Comparison of ENCODE assay signal across 10 cellular contexts in the genomic region with DNA sequence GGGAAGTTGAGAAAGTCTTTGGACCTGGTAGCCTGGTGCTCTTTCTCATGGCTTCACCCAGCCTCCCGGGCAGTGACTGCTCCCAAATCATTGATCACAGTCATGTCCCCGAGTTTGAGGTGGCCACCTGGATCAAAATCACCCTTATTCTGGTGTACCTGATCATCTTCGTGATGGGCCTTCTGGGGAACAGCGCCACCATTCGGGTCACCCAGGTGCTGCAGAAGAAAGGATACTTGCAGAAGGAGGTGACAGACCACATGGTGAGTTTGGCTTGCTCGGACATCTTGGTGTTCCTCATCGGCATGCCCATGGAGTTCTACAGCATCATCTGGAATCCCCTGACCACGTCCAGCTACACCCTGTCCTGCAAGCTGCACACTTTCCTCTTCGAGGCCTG. TPM values are rescaled to one million over a fixed set of nuclear protein-coding genes. Genes with fewer than 3 reads are reported as not detected.
A peak's percentile ranks its signal among the peaks of the same experiment; 100 is the strongest.
DNase-seq lines count a peak whose midpoint lies in the region; ATAC-seq and TF ChIP-seq lines count a peak whose summit lies in the region.
"Had no signal": no experiment of that assay in that cellular context is flagged by ENCODE, and none has a peak within 500 bp of the region (broad histone marks: within the 10 kb centered on the region; RNA-seq: fewer than 3 reads in every experiment).

No MANE protein-coding gene starts in this region.

- H4K91ac ChIP-seq in IMR-90 (ENCODE audit: insufficient read depth, low read depth, low read length) = peak overlapping the region; percentile 80

- peaks cover 11% of the 10 kb centered on the region for H3K9me1 ChIP-seq in IMR-90 (ENCODE audit: insufficient read depth, low read length)

- TF ChIP-seq CTCF in IMR-90 (conservative IDR thresholded peaks at IDR 0.05; ENCODE audit: low read depth, low read length) (no peak), mammary epithelial cell (conservative IDR thresholded peaks at IDR 0.05 in 1 of 2, IDR thresholded peaks at IDR 0.05 in 1 of 2; ENCODE audit: extremely low read depth in 1 of 2, insufficient read depth in 1 of 2, low read depth in 1 of 2, low read length in 2 of 2) (peak; percentile 52 to 58), liver (IDR thresholded peaks at IDR 0.05; ENCODE audit: low read depth, low read length, missing input control) (no peak), transverse colon (IDR thresholded peaks at IDR 0.05) (peak in 2 of 5 experiments; percentile 26 to 27)

- TF ChIP-seq EP300 in transverse colon (IDR thresholded peaks at IDR 0.05; ENCODE audit: low read depth) = no peak

- H3K27ac ChIP-seq in IMR-90 (ENCODE audit: insufficient read depth, low read length) = no peak overlapping the region; the same call in 1 of the 2 replicates
- H3K27ac ChIP-seq in mammary epithelial cell (ENCODE audit: insufficient read depth, low read depth, low read length) = peak overlapping the region; percentile 60
- H3K27ac ChIP-seq in liver (ENCODE audit: low read depth in 1 of 2, low read length in 2 of 2) = peak overlapping the region; percentile 86 to 93
- H3K27ac ChIP-seq in transverse colon = peak overlapping the region; percentile 86 to 94 (median 92)

- dilution Hi-C loops in IMR-90 (cut with HindIII; ENCODE audit: low sequenced_read_pairs, unreplicated experiment) = no loop called here
- dilution Hi-C loops in mammary epithelial cell (cut with HindIII; ENCODE audit: low sequenced_read_pairs) = no loop called here

- H3K4me3 ChIP-seq in IMR-90 (ENCODE audit: insufficient read depth, low read depth, low read length) (no peak overlapping the region), mammary epithelial cell (replicated peaks in 1 of 3; ENCODE audit: insufficient read depth in 1 of 3, low read depth in 2 of 3, low read length in 3 of 3) (peak overlapping the region; percentile 27 to 73 (median 37)), liver (ENCODE audit: low read depth in 1 of 3, low read length in 3 of 3) (peak overlapping the region; percentile 11 to 91 (median 75)), transverse colon (peak overlapping the region in 3 of 4 donors; percentile 46 to 59 (median 51))

- POLR2A ChIA-PET in IMR-90 (lab: Charles Lee; ENCODE audit: unreplicated experiment) = no interaction called here

- peak overlapping the region; percentile 29 for H3K14ac ChIP-seq in IMR-90 (replicated peaks; ENCODE audit: low read depth, low read length)

- 80% methylated on average over 7 of the region's 9 CpGs; no CpG with 5 or more reads in 1 of the 2 experiments for WGBS in IMR-90 (ENCODE audit: extremely low coverage in 2 of 2, insufficient read length in 1 of 2), 2 experiments
- WGBS in mammary epithelial cell (ENCODE audit: low coverage, missing lambda C conversion rate) = 82% methylated on average over 6 of the region's 9 CpGs
- WGBS in liver = 72% methylated on average over 9 of the region's 9 CpGs
- WGBS in transverse colon (ENCODE audit: low coverage in 1 of 2), 2 donors = 62% methylated on average over 9 of the region's 9 CpGs; no CpG with 5 or more reads in 1 of the 2 donors

- H4K20me1 ChIP-seq in IMR-90 (ENCODE audit: insufficient read depth, low read length) (no peaks in the 10 kb centered on the region), mammary epithelial cell (ENCODE audit: insufficient read depth, low read length) (no peaks in the 10 kb centered on the region)

- peak overlapping the region; percentile 57 to 70; a peak in 3 of 4 replicates for H4K8ac ChIP-seq in IMR-90 (ENCODE audit: low read depth in 2 of 2, low read length in 2 of 2)

- H3K36me3 ChIP-seq in IMR-90 (ENCODE audit: control insufficient read depth, insufficient read depth, low read length) (no peaks in the 10 kb centered on the region), mammary epithelial cell (ENCODE audit: insufficient read depth, low read length) (no peaks in the 10 kb centered on the region), liver (ENCODE audit: control insufficient read depth in 4 of 4, insufficient read depth in 3 of 4, low read depth in 1 of 4, low read length in 3 of 4) (no peaks in the 10 kb centered on the region), transverse colon (no peaks in the 10 kb centered on the region)

- in situ Hi-C loops in IMR-90 (cut with MboI; ENCODE audit: low sequenced_read_pairs) = no loop called here
- in situ Hi-C loops in mammary epithelial cell (cut with MboI; ENCODE audit: low sequenced_read_pairs in 2 of 2) = no loop called here
- in situ Hi-C loops in transverse colon (cut with MboI; ENCODE audit: low pct_ligation_motif_present in 1 of 4, low pct_unique_long_range_greater_than_20kb in 1 of 4, low sequenced_read_pairs in 3 of 4) = no loop called here

- peak overlapping the region; percentile 81 for H2AK5ac ChIP-seq in IMR-90 (ENCODE audit: low read depth, low read length)

- peaks cover 0 to 6% of the 10 kb centered on the region in 2 experiments; a peak in 3 of 4 replicates for H3K79me1 ChIP-seq in IMR-90 (ENCODE audit: low read depth in 1 of 2, low read length in 2 of 2)

- no peak for DNase-seq in IMR-90
- no peak for DNase-seq in mammary epithelial cell
- DNase-seq in transverse colon = peak; percentile 52
- DNase-seq in pons (ENCODE audit: low spot score) = no peak
- no peak for DNase-seq in DMS114 treated with DMSO at 0.1 percent for 48 hours (lab: John Stamatoyannopoulos, UW; ENCODE audit: unreplicated experiment)
- DNase-seq in LoVo (ENCODE audit: low spot score) = no peak
- no peak for DNase-seq in activated CD4-positive, alpha-beta T cell treated with anti-CD3 and anti-CD28 coated beads, Interleukin-2, amount 50 U/mL, for 1 hour
- DNase-seq: activated B cell treated with CpG ODN at 0.5 μM for 24 hours; activated naive CD4-positive, alpha-beta T cell treated with anti-CD3 and anti-CD28 coated beads for 36 hours had no signal

- ATAC-seq in IMR-90 (ENCODE audit: low read depth) = no peak

- CTCF ChIA-PET in IMR-90 (lab: Yijun Ruan, JAX) = no interaction called here
- CTCF ChIA-PET in mammary epithelial cell (lab: Charles Lee; ENCODE audit: low non-redundant PET) = no interaction called here

- peaks cover 10% of the 10 kb centered on the region for H3K4me1 ChIP-seq in IMR-90 (ENCODE audit: control insufficient read depth, insufficient read depth, low read length)
- peaks cover 63% of the 10 kb centered on the region for H3K4me1 ChIP-seq in mammary epithelial cell (ENCODE audit: insufficient read depth, low read length)
- H3K4me1 ChIP-seq in liver (ENCODE audit: control insufficient read depth in 4 of 4, insufficient read depth in 4 of 4, low read length in 3 of 4) = peaks cover 6 to 51% (median 29%) of the 10 kb centered on the region in 4 donors
- peaks cover 0 to 26% (median 14%) of the 10 kb centered on the region in 4 donors for H3K4me1 ChIP-seq in transverse colon

- peak overlapping the region; percentile 61; the same call in 2 of the 3 replicates for H2BK15ac ChIP-seq in IMR-90 (ENCODE audit: low read depth, low read length)

- no peak overlapping the region for H4K5ac ChIP-seq in IMR-90 (ENCODE audit: low read depth, low read length)

- BruUV-seq in IMR-90 (replicated peaks; lab: Mats Ljungman, UMichigan) = no TSS peak
- BruUV-seq in mammary epithelial cell (replicated peaks; lab: Mats Ljungman, UMichigan) = TSS peak; percentile 37

- H3K9ac ChIP-seq in IMR-90 (ENCODE audit: low read depth, low read length) = no peak overlapping the region
- peak overlapping the region; percentile 77 for H3K9ac ChIP-seq in mammary epithelial cell (ENCODE audit: insufficient read depth, low read length)
- H3K9ac ChIP-seq in liver (ENCODE audit: low read depth in 1 of 2, low read length in 2 of 2) = no peak overlapping the region

- no peak overlapping the region for H2BK5ac ChIP-seq in IMR-90 (ENCODE audit: low read depth, low read length, poor library complexity, severe bottlenecking)

- H3K18ac ChIP-seq in IMR-90 (ENCODE audit: low read depth, low read length) = 0 out of 2 replicates have a peak overlapping the region, but pooled peaks have one; percentile 6

- H3K4ac ChIP-seq in IMR-90 (ENCODE audit: low read depth, low read length) = peak overlapping the region; percentile 92

- peak overlapping the region; percentile 71 for H2BK20ac ChIP-seq in IMR-90 (ENCODE audit: low read depth, low read length)

- peak overlapping the region; percentile 43; the same call in 1 of the 2 replicates for H3K56ac ChIP-seq in IMR-90 (ENCODE audit: extremely low read depth, insufficient read depth, low read length)

- peaks cover 45% of the 10 kb centered on the region for H3K79me2 ChIP-seq in mammary epithelial cell (ENCODE audit: insufficient read depth, low read length)

- TF ChIP-seq POLR2A in IMR-90 (IDR thresholded peaks at IDR 0.05; ENCODE audit: low read depth, low read length) (no peak), transverse colon (IDR thresholded peaks at IDR 0.05) (no peak)

- H3K27me3 ChIP-seq in IMR-90 (ENCODE audit: control insufficient read depth, insufficient read depth, low read length) (no peaks in the 10 kb centered on the region), mammary epithelial cell (ENCODE audit: insufficient read depth, low read length) (no peaks in the 10 kb centered on the region), liver (ENCODE audit: control insufficient read depth in 4 of 4, insufficient read depth in 4 of 4, low read length in 3 of 4) (no peaks in the 10 kb centered on the region), transverse colon (no peaks in the 10 kb centered on the region)

- H3K4me2 ChIP-seq in IMR-90 (ENCODE audit: low read depth, low read length) (peak overlapping the region; percentile 7), mammary epithelial cell (ENCODE audit: insufficient read depth, low read depth, low read length) (peak overlapping the region; percentile 73)

- H3K9me3 ChIP-seq in IMR-90 (ENCODE audit: control insufficient read depth, insufficient read depth, low read length) (no peaks in the 10 kb centered on the region), mammary epithelial cell (replicated peaks; ENCODE audit: insufficient read depth, low read length) (no peaks in the 10 kb centered on the region), liver (ENCODE audit: control insufficient read depth in 4 of 4, low read length in 3 of 4) (no peaks in the 10 kb centered on the region), transverse colon (no peaks in the 10 kb centered on the region)

- H2BK120ac ChIP-seq in IMR-90 (ENCODE audit: low read depth, low read length) = peak overlapping the region; percentile 83

- peak overlapping the region; percentile 92 for H2AK9ac ChIP-seq in IMR-90 (replicated peaks; ENCODE audit: low read depth, low read length, poor library complexity)

- no peak for TF ChIP-seq RAD21 in IMR-90 (IDR thresholded peaks at IDR 0.05; ENCODE audit: low read length)
- no peak for TF ChIP-seq RAD21 in liver (IDR thresholded peaks at IDR 0.05)

- peak overlapping the region; percentile 58 for H3K23ac ChIP-seq in IMR-90 (ENCODE audit: low read depth, low read length)

- H2AFZ ChIP-seq in IMR-90 (replicated peaks; ENCODE audit: low read length, poor library complexity) (peak overlapping the region; percentile 74), mammary epithelial cell (ENCODE audit: low read depth, low read length) (peak overlapping the region; percentile 81)

- intact Hi-C loops in IMR-90 (cut with micrococcal nuclease) = loop anchor here (5.0 kb wide), 1 partner anchor 60 kb away; no protein-coding TSS in a partner anchor
- intact Hi-C loops in mammary epithelial cell (cut with micrococcal nuclease) = loop anchor here (1.0 to 10.0 kb wide), 4 partner anchors 14 to 1602 kb away; no protein-coding TSS in a partner anchor
- intact Hi-C loops in transverse colon (cut with DNase I; ENCODE audit: low total_unique reads) = no loop called here

RNA-seq across cellular contexts. Expression of a gene that starts 0.4 kb away (rescaled TPM):
- total RNA-seq in IMR-90 (2012; rRNA removed) = 7.2 and 9.0 TPM in 2 replicates
- polyA plus RNA-seq in IMR-90 (2012; rRNA removed) = 4.4 and 5.4 TPM in 2 replicates
- polyA plus RNA-seq in IMR-90 (2012; cell fraction: cytosol; rRNA removed) = 3.5 and 6.1 TPM in 2 replicates
- 2.0 and 4.2 TPM in 2 replicates for polyA plus RNA-seq in IMR-90 (2012; cell fraction: nucleus; rRNA removed; ENCODE audit: low replicate concordance)
- 10 to 100 TPM in 1 of 2 donors, 1 to 10 TPM in 1; 5.7 to 10.3 TPM for total RNA-seq in mammary epithelial cell
- 15.6 TPM for polyA plus RNA-seq in mammary epithelial cell
- polyA minus RNA-seq in mammary epithelial cell = 23.3 TPM
- 10 to 100 TPM in 1 of 2 donors, 1 to 10 TPM in 1; 2.2 to 13.0 TPM for total RNA-seq in liver
- 1 to 10 TPM; 2.2 to 3.3 TPM for polyA plus RNA-seq in liver
- 10 to 100 TPM; 26.3 to 85.3 (median 39.6) TPM for total RNA-seq in transverse colon
- total RNA-seq: activated B cell treated with CpG ODN at 0.5 μM for 24 hours; activated naive CD4-positive, alpha-beta T cell treated with anti-CD3 and anti-CD28 coated beads for 36 hours had no signal

Comparison
In these comparisons a context has a peak if more than half of its experiments do, and no peak if none do; other contexts are left out.
1. CTCF ChIP-seq: peak in mammary epithelial cell (2 of 2); none in IMR-90 (single experiment) and liver (single experiment).